15 cellular contexts compared by ENCODE assay signal in genomic region chr7:105028004-105028403, GRCh38. TPM values are rescaled to one million over a fixed set of nuclear protein-coding genes. Genes with fewer than 3 reads are reported as not detected.
DNase-seq lines count a peak whose midpoint lies in the region; ATAC-seq and TF ChIP-seq lines count a peak whose summit lies in the region.
"Had no signal": no experiment of that assay in that cellular context is flagged by ENCODE, and none has a peak within 500 bp of the region (broad histone marks: within the 10 kb centered on the region; RNA-seq: fewer than 3 reads in every experiment).

No MANE protein-coding gene starts in this region.

- ATAC-seq in GM18907 (IDR thresholded peaks at IDR 0.05; ENCODE audit: unreplicated experiment) = peak; percentile 53
- ATAC-seq in HG02840 (IDR thresholded peaks at IDR 0.05; ENCODE audit: low FRiP score, unreplicated experiment) = peak; percentile 56
- no peak for ATAC-seq in HG03108 (IDR thresholded peaks at IDR 0.05; ENCODE audit: unreplicated experiment)
- ATAC-seq: activated T-cell treated with anti-CD3 and anti-CD28 coated beads, Interleukin-2, amount 50 U/mL, for 72 hours; body of pancreas had no signal

- no peak overlapping the region for H3K27ac ChIP-seq in CD4-positive, alpha-beta memory T cell (ENCODE audit: low read depth, low read length)
- H3K27ac ChIP-seq in VCaP (peak overlapping the region; percentile 18), dorsolateral prefrontal cortex (no peak overlapping the region)
- H3K27ac ChIP-seq: body of pancreas, suprapubic skin had no signal

- no peak for DNase-seq in CD4-positive, alpha-beta memory T cell
- no peak for DNase-seq in activated naive CD4-positive, alpha-beta T cell treated with Interleukin-2 at 50 U/mL for 16 hours
- DNase-seq in mesenteric fat pad (ENCODE audit: low spot score) = no peak
- DNase-seq in dorsolateral prefrontal cortex = no peak
- DNase-seq: activated CD4-positive, CD25-positive, alpha-beta regulatory T cell; activated T-cell treated with anti-CD3 and anti-CD28 coated beads, Interleukin-2, amount 50 U/mL, for 72 hours; body of pancreas; KBM-7; NCI-H187; nephron progenitor cell had no signal

- no peaks in the 10 kb centered on the region for H3K36me3 ChIP-seq in CD4-positive, alpha-beta memory T cell (ENCODE audit: insufficient read depth, low read length)
- H3K36me3 ChIP-seq: suprapubic skin had no signal

- peaks cover 56 to 89% (median 74%) of the 10 kb centered on the region in 4 donors for H3K4me1 Mint-ChIP-seq in CD4-positive, alpha-beta memory T cell

- no peaks in the 10 kb centered on the region for H3K9me3 ChIP-seq in CD4-positive, alpha-beta memory T cell (ENCODE audit: control insufficient read depth in 1 of 2, low read length in 2 of 2)
- H3K9me3 ChIP-seq: body of pancreas, suprapubic skin had no signal

- no peaks in the 10 kb centered on the region for H3K27me3 ChIP-seq in CD4-positive, alpha-beta memory T cell (ENCODE audit: insufficient read depth, low read length)
- no peaks in the 10 kb centered on the region for H3K27me3 ChIP-seq in dorsolateral prefrontal cortex
- H3K27me3 ChIP-seq: body of pancreas, suprapubic skin had no signal

- TF ChIP-seq CTCF in VCaP (conservative IDR thresholded peaks at IDR 0.05) (no peak), dorsolateral prefrontal cortex (IDR thresholded peaks at IDR 0.05 in 54 of 56, conservative IDR thresholded peaks at IDR 0.05 in 2 of 56; ENCODE audit: low read depth in 1 of 56, partially characterized antibody in 56 of 56) (no peak)

- H3K9me3 Mint-ChIP-seq in CD4-positive, alpha-beta memory T cell = peaks cover 0 to 2% (median 0%) of the 10 kb centered on the region in 8 donors
- H3K9me3 Mint-ChIP-seq: activated T-cell treated with anti-CD3 and anti-CD28 coated beads, Interleukin-2, amount 50 U/mL, for 72 hours had no signal

- peaks cover 84% of the 10 kb centered on the region for H3K4me1 ChIP-seq in CD4-positive, alpha-beta memory T cell (ENCODE audit: insufficient read depth, low read length)

- CTCF ChIA-PET in CD4-positive, alpha-beta memory T cell (lab: Charles Lee; ENCODE audit: partially characterized antibody) = interaction anchor here (1.3 to 2.0 kb wide), 6 partner anchors 10 to 47 kb away, joined by 4 to 7 read pairs (median 6); no protein-coding TSS in a partner anchor

- H3K27me3 Mint-ChIP-seq in CD4-positive, alpha-beta memory T cell = no peaks in the 10 kb centered on the region

- H3K36me3 Mint-ChIP-seq in CD4-positive, alpha-beta memory T cell = peaks cover 0 to 19% of the 10 kb centered on the region in 2 donors

- H3K27ac Mint-ChIP-seq in CD4-positive, alpha-beta memory T cell = peak overlapping the region in 2 of 7 donors; percentile 24 to 59
- H3K27ac Mint-ChIP-seq: nephron progenitor cell had no signal

- H3K4me3 Mint-ChIP-seq in CD4-positive, alpha-beta memory T cell = peak overlapping the region in 6 of 8 donors; percentile 27 to 63 (median 40)
- H3K4me3 Mint-ChIP-seq: nephron progenitor cell had no signal

- POLR2A ChIA-PET in CD4-positive, alpha-beta memory T cell (lab: Charles Lee; ENCODE audit: partially characterized antibody) = interaction anchor here (1.0 to 5.6 kb wide), 4 partner anchors 9 to 44 kb away, joined by 3 to 102 read pairs (median 4); partner anchors contain the start of gene KMT2E

- intact Hi-C loops in CD4-positive, alpha-beta memory T cell (cut with micrococcal nuclease) = no loop called here
- intact Hi-C loops in dorsolateral prefrontal cortex (cut with DNase I) = no loop called here

- no peak overlapping the region for H3K4me3 ChIP-seq in CD4-positive, alpha-beta memory T cell (ENCODE audit: low read length in 2 of 2)
- H3K4me3 ChIP-seq in dorsolateral prefrontal cortex = no peak overlapping the region
- H3K4me3 ChIP-seq: body of pancreas, suprapubic skin had no signal

RNA-seq across cellular contexts. Expression of gene KMT2E, which starts 14.0 kb away (rescaled TPM):
- 100 to 1,000 TPM; 213 to 224 TPM for total RNA-seq in CD4-positive, alpha-beta memory T cell
- polyA plus RNA-seq in CD4-positive, alpha-beta memory T cell = 100 to 1,000 TPM; 109 to 244 TPM
- total RNA-seq in mesenteric fat pad (72.4 TPM), dorsolateral prefrontal cortex (100 to 1,000 TPM; 106 to 165 (median 137) TPM)
